Comparison of ENCODE assay signal across 8 cellular contexts in genomic region chr12:89863968-89864367, GRCh38.
DNase-seq lines count a peak whose midpoint lies in the region; ATAC-seq, FAIRE-seq and TF ChIP-seq lines count a peak whose summit lies in the region.

No MANE protein-coding gene starts in this region.

- DNase-seq in activated naive CD4-positive, alpha-beta T cell treated with anti-CD3 and anti-CD28 coated beads, Interleukin-2, amount 10 ng/mL, durations not matched to agents 7 days and 5 days = no peak
- DNase-seq in activated naive CD4-positive, alpha-beta T cell treated with Interleukin-2 at 50 U/mL for 16 hours = no peak
- DNase-seq in NAMALWA (ENCODE audit: low spot score) = peak; percentile 29
- DNase-seq in H1 (ENCODE audit: low read depth in 1 of 2, low spot score in 2 of 2) = no peak
- no peak for DNase-seq in tibial nerve (ENCODE audit: low spot score in 2 of 2)
- DNase-seq in NCI-H2196 (lab: John Stamatoyannopoulos, UW; ENCODE audit: unreplicated experiment) = no peak
- no peak for DNase-seq in foreskin keratinocyte
- no peak for DNase-seq in activated gamma-delta T cell treated with Interleukin-2 at 50 U/mL for 16 hours

- POLR2A ChIA-PET in H1 (lab: Charles Lee; ENCODE audit: partially characterized antibody) = no interaction called here

- no peak for ATAC-seq in foreskin keratinocyte

- CTCF ChIA-PET in activated naive CD4-positive, alpha-beta T cell treated with anti-CD3 and anti-CD28 coated beads, Interleukin-2, amount 10 ng/mL, durations not matched to agents 7 days and 5 days (lab: Charles Lee) = interaction anchor here (0.7 to 1.3 kb wide), 3 partner anchors 16 to 321 kb away, joined by 3 to 6 read pairs (median 3); no protein-coding TSS in a partner anchor
- CTCF ChIA-PET in H1 (lab: Charles Lee; ENCODE audit: partially characterized antibody) = interaction anchor here (0.7 kb wide), 1 partner anchor 42 kb away, joined by 3 read pairs; no protein-coding TSS in a partner anchor

- no peaks in the 10 kb centered on the region for H3K79me1 ChIP-seq in H1 (ENCODE audit: low read depth, low read length)

- H3K27me3 ChIP-seq in H1 (replicated peaks in 1 of 4; ENCODE audit: control insufficient read depth in 3 of 4, extremely low read depth in 1 of 4, insufficient read depth in 3 of 4, low read length in 3 of 4) = peaks cover 15 to 43% (median 29%) of the 10 kb centered on the region in 4 experiments; a peak in 5 of 7 replicates
- no peaks in the 10 kb centered on the region for H3K27me3 ChIP-seq in tibial nerve
- no peaks in the 10 kb centered on the region for H3K27me3 ChIP-seq in foreskin keratinocyte

- no peaks in the 10 kb centered on the region for H3K23me2 ChIP-seq in H1 (ENCODE audit: low read depth, low read length)

- no peak overlapping the region for H3K23ac ChIP-seq in H1 (ENCODE audit: insufficient read length)

- H3K4me1 Mint-ChIP-seq in activated naive CD4-positive, alpha-beta T cell treated with anti-CD3 and anti-CD28 coated beads, Interleukin-2, amount 10 ng/mL, durations not matched to agents 7 days and 5 days = peaks cover 41% of the 10 kb centered on the region

- H3K9me3 ChIP-seq in H1 (ENCODE audit: insufficient read depth in 2 of 2, low read depth in 1 of 2, low read length in 1 of 2) (peaks cover 0 to 2% of the 10 kb centered on the region in 2 experiments; a peak in 1 of 4 replicates), tibial nerve (no peaks in the 10 kb centered on the region)

- TF ChIP-seq RAD21 in H1 (IDR thresholded peaks at IDR 0.05 in 1 of 2, conservative IDR thresholded peaks at IDR 0.05 in 1 of 2; ENCODE audit: low read depth in 2 of 2, low read length in 2 of 2) = no peak

- H4K8ac ChIP-seq in H1 (ENCODE audit: extremely low read depth, insufficient read depth, low read length) = no peak overlapping the region

- no peak overlapping the region for H2BK20ac ChIP-seq in H1 (ENCODE audit: low read length)

- no peak overlapping the region for H3K9ac ChIP-seq in H1 (replicated peaks in 1 of 4; ENCODE audit: extremely low read depth in 1 of 4, low read depth in 3 of 4, low read length in 3 of 4)

- no peak overlapping the region for H2BK120ac ChIP-seq in H1 (replicated peaks; ENCODE audit: low read depth, low read length)

- H3K18ac ChIP-seq in H1 (ENCODE audit: extremely low read depth, low read length) = no peak overlapping the region

- H3K27ac ChIP-seq in H1 (ENCODE audit: low read depth, low read length) (no peak overlapping the region), tibial nerve (peak overlapping the region in 3 of 4 donors; percentile 63 to 73 (median 67)), foreskin keratinocyte (no peak overlapping the region)

- TF ChIP-seq CTCF in H1 (IDR thresholded peaks at IDR 0.05; ENCODE audit: control extremely low read depth in 1 of 3, insufficient read depth in 1 of 3, low read depth in 1 of 3, low read length in 3 of 3) (no peak), tibial nerve (IDR thresholded peaks at IDR 0.05) (no peak), foreskin keratinocyte (conservative IDR thresholded peaks at IDR 0.05) (no peak)

- no peaks in the 10 kb centered on the region for H3K4me1 ChIP-seq in H1 (replicated peaks in 1 of 4; ENCODE audit: control insufficient read depth in 3 of 4, insufficient read depth in 4 of 4, low read length in 3 of 4)
- peaks cover 0 to 12% (median 5%) of the 10 kb centered on the region in 4 donors for H3K4me1 ChIP-seq in tibial nerve
- H3K4me1 ChIP-seq in foreskin keratinocyte = no peaks in the 10 kb centered on the region

- H3K4ac ChIP-seq in H1 (replicated peaks; ENCODE audit: insufficient read length, low read depth, low read length) = no peak overlapping the region

- peak overlapping the region; percentile 74 for H3K4me3 Mint-ChIP-seq in activated naive CD4-positive, alpha-beta T cell treated with anti-CD3 and anti-CD28 coated beads, Interleukin-2, amount 10 ng/mL, durations not matched to agents 7 days and 5 days

- no peaks in the 10 kb centered on the region for H3K79me2 ChIP-seq in H1 (ENCODE audit: control insufficient read depth in 1 of 2, insufficient read depth in 2 of 2, low read length in 2 of 2)

- TF ChIP-seq POLR2A in H1 (IDR thresholded peaks at IDR 0.05; ENCODE audit: control extremely low read depth in 1 of 2, low read depth in 2 of 2, low read length in 2 of 2) (no peak), tibial nerve (IDR thresholded peaks at IDR 0.05) (no peak)

- H2BK15ac ChIP-seq in H1 (ENCODE audit: low read length) = no peak overlapping the region

- H3K4me3 ChIP-seq in H1 (ENCODE audit: extremely low read depth in 1 of 4, insufficient read depth in 2 of 4, low read depth in 3 of 4, low read length in 4 of 4) (no peak overlapping the region), tibial nerve (no peak overlapping the region)

- H3K56ac ChIP-seq in H1 (replicated peaks; ENCODE audit: insufficient read length, low read depth, low read length) = no peak overlapping the region

- H4K91ac ChIP-seq in H1 (replicated peaks; ENCODE audit: insufficient read length, low read length) = no peak overlapping the region

- H3K27me3 Mint-ChIP-seq in activated naive CD4-positive, alpha-beta T cell treated with anti-CD3 and anti-CD28 coated beads, Interleukin-2, amount 10 ng/mL, durations not matched to agents 7 days and 5 days = no peaks in the 10 kb centered on the region

- H3K9me3 Mint-ChIP-seq in activated naive CD4-positive, alpha-beta T cell treated with anti-CD3 and anti-CD28 coated beads, Interleukin-2, amount 10 ng/mL, durations not matched to agents 7 days and 5 days = peaks cover 13% of the 10 kb centered on the region

- no peak overlapping the region for H4K5ac ChIP-seq in H1 (ENCODE audit: insufficient read length, low read depth, low read length)

- FAIRE-seq in H1 (lab: Jason Lieb, UNC) = no peak

- H2BK5ac ChIP-seq in H1 (ENCODE audit: low read depth, low read length) = no peak overlapping the region

- H4K20me1 ChIP-seq in H1 (replicated peaks in 1 of 2; ENCODE audit: control insufficient read depth in 1 of 2, insufficient read depth in 2 of 2, low read length in 2 of 2) = no peaks in the 10 kb centered on the region

- no peak overlapping the region for H2BK12ac ChIP-seq in H1 (ENCODE audit: low read depth, low read length)

- H3K14ac ChIP-seq in H1 (ENCODE audit: insufficient read length) = no peak overlapping the region

- TF ChIP-seq EP300 in H1 (IDR thresholded peaks at IDR 0.05; ENCODE audit: borderline replicate concordance in 1 of 2, low read depth in 2 of 2, low read length in 2 of 2) (no peak), tibial nerve (IDR thresholded peaks at IDR 0.05) (no peak)

- no peak overlapping the region for H2AFZ ChIP-seq in H1 (ENCODE audit: low read length)

- peaks cover 29% of the 10 kb centered on the region for H3K36me3 Mint-ChIP-seq in activated naive CD4-positive, alpha-beta T cell treated with anti-CD3 and anti-CD28 coated beads, Interleukin-2, amount 10 ng/mL, durations not matched to agents 7 days and 5 days

- H3K27ac Mint-ChIP-seq in activated naive CD4-positive, alpha-beta T cell treated with anti-CD3 and anti-CD28 coated beads, Interleukin-2, amount 10 ng/mL, durations not matched to agents 7 days and 5 days = peak overlapping the region; percentile 92

- H3K36me3 ChIP-seq in H1 (ENCODE audit: control insufficient read depth in 2 of 4, insufficient read depth in 4 of 4, low read length in 3 of 4) (peaks cover 0 to 3% (median 0%) of the 10 kb centered on the region in 4 experiments; a peak in 1 of 8 replicates), tibial nerve (no peaks in the 10 kb centered on the region)

- H3K4me2 ChIP-seq in H1 (ENCODE audit: insufficient read depth in 1 of 2, low read depth in 2 of 2, low read length in 2 of 2) = no peak overlapping the region

- H2AK5ac ChIP-seq in H1 (ENCODE audit: low read depth, low read length) = no peak overlapping the region

TF ChIP-seq in H1, 55 proteins besides CTCF, POLR2A, EP300 and RAD21:
- TF ChIP-seq KDM4A (IDR thresholded peaks at IDR 0.05; ENCODE audit: low read depth, low read length, severe bottlenecking) (no peak), MAFK (IDR thresholded peaks at IDR 0.05; ENCODE audit: low read depth, low read length) (peak; percentile 7; the same call in 1 of the 2 replicates), CTBP2 (IDR thresholded peaks at IDR 0.05; ENCODE audit: borderline replicate concordance, insufficient read depth, insufficient read length, low read length) (no peak), EGR1 (IDR thresholded peaks at IDR 0.05; ENCODE audit: borderline replicate concordance, low read depth, low read length) (no peak), SP2 (IDR thresholded peaks at IDR 0.05; ENCODE audit: low read length) (no peak), HDAC2 (IDR thresholded peaks at IDR 0.05; ENCODE audit: borderline replicate concordance in 1 of 2, low read depth in 2 of 2, low read length in 2 of 2) (no peak), GTF2F1 (IDR thresholded peaks at IDR 0.05; ENCODE audit: borderline replicate concordance, low read depth, low read length) (no peak), NANOG (IDR thresholded peaks at IDR 0.05; ENCODE audit: insufficient read depth, low read depth, low read length, poor library complexity, severe bottlenecking) (peak; percentile 28)
TF ChIP-seq in H1: peak in this region for 2.

Comparison
In these comparisons a context has a peak if more than half of its experiments do, and no peak if none do; other contexts are left out.
1. H3K27ac ChIP-seq: peak in tibial nerve (3 of 4); none in H1 (single experiment) and foreskin keratinocyte (single experiment).